22 cellular contexts compared by ENCODE assay signal in genomic region chr7:50389961-50390360, GRCh38.
DNase-seq lines count a peak whose midpoint lies in the region; ATAC-seq and TF ChIP-seq lines count a peak whose summit lies in the region.
"Had no signal": no experiment of that assay in that cellular context is flagged by ENCODE, and none has a peak within 500 bp of the region (broad histone marks: within the 10 kb centered on the region; RNA-seq: fewer than 3 reads in every experiment).

No MANE protein-coding gene starts in this region.

- H3K36me3 Mint-ChIP-seq in activated CD4-positive, alpha-beta memory T cell treated with anti-CD3 and anti-CD28 coated beads for 36 hours: peaks cover 78% of the 10 kb centered on the region
- peaks cover 70% of the 10 kb centered on the region for H3K36me3 Mint-ChIP-seq in activated naive CD8-positive, alpha-beta T cell treated with anti-CD3 and anti-CD28 coated beads for 36 hours
- H3K36me3 Mint-ChIP-seq in endothelial cell (ENCODE audit: low read depth, unreplicated experiment): peaks cover 6% of the 10 kb centered on the region
- no peaks in the 10 kb centered on the region for H3K36me3 Mint-ChIP-seq in nephron progenitor cell (ENCODE audit: low read depth)

- TF ChIP-seq CTCF in endothelial cell (IDR thresholded peaks at IDR 0.05; ENCODE audit: unreplicated experiment): no peak
- TF ChIP-seq CTCF in nephron progenitor cell (IDR thresholded peaks at IDR 0.05): no peak

- no peaks in the 10 kb centered on the region for H3K9me3 Mint-ChIP-seq in activated CD4-positive, alpha-beta memory T cell treated with anti-CD3 and anti-CD28 coated beads for 36 hours
- peaks cover 5% of the 10 kb centered on the region for H3K9me3 Mint-ChIP-seq in activated naive CD8-positive, alpha-beta T cell treated with anti-CD3 and anti-CD28 coated beads for 36 hours
- no peaks in the 10 kb centered on the region for H3K9me3 Mint-ChIP-seq in endothelial cell (ENCODE audit: unreplicated experiment)
- no peaks in the 10 kb centered on the region for H3K9me3 Mint-ChIP-seq in nephron progenitor cell

- peaks cover 76% of the 10 kb centered on the region for H3K4me1 Mint-ChIP-seq in activated CD4-positive, alpha-beta memory T cell treated with anti-CD3 and anti-CD28 coated beads for 36 hours (ENCODE audit: low read depth)
- H3K4me1 Mint-ChIP-seq in activated naive CD8-positive, alpha-beta T cell treated with anti-CD3 and anti-CD28 coated beads for 36 hours: peaks cover 73% of the 10 kb centered on the region
- H3K4me1 Mint-ChIP-seq in endothelial cell (ENCODE audit: unreplicated experiment) (no peaks in the 10 kb centered on the region), nephron progenitor cell (peaks cover 4% of the 10 kb centered on the region)

- intact Hi-C loops in activated CD4-positive, alpha-beta memory T cell treated with anti-CD3 and anti-CD28 coated beads for 36 hours (cut with micrococcal nuclease): no loop called here

- POLR2A ChIA-PET in activated CD4-positive, alpha-beta memory T cell treated with anti-CD3 and anti-CD28 coated beads for 36 hours (lab: Charles Lee): no interaction called here

- CTCF ChIA-PET in activated CD4-positive, alpha-beta memory T cell treated with anti-CD3 and anti-CD28 coated beads for 36 hours (lab: Charles Lee): no interaction called here

- no peaks in the 10 kb centered on the region for H3K27me3 Mint-ChIP-seq in activated CD4-positive, alpha-beta memory T cell treated with anti-CD3 and anti-CD28 coated beads for 36 hours
- no peaks in the 10 kb centered on the region for H3K27me3 Mint-ChIP-seq in activated naive CD8-positive, alpha-beta T cell treated with anti-CD3 and anti-CD28 coated beads for 36 hours
- H3K27me3 Mint-ChIP-seq in endothelial cell (ENCODE audit: unreplicated experiment) (peaks cover 2% of the 10 kb centered on the region), nephron progenitor cell (ENCODE audit: low read depth, poor library complexity) (peaks cover 7% of the 10 kb centered on the region)

- peak; percentile 35 for ATAC-seq in stimulated activated naive CD8-positive, alpha-beta T cell treated with anti-CD3 and anti-CD28 coated beads, Interleukin-15, Interleukin-2, amounts not matched to agents 100 U/mL and 50 U/mL, for 24 hours
- no peak for ATAC-seq in GM21576 (IDR thresholded peaks at IDR 0.05; ENCODE audit: unreplicated experiment)
- ATAC-seq: body of pancreas, HepG2 had no signal

- no peak overlapping the region for H3K4me3 Mint-ChIP-seq in activated CD4-positive, alpha-beta memory T cell treated with anti-CD3 and anti-CD28 coated beads for 36 hours
- no peak overlapping the region for H3K4me3 Mint-ChIP-seq in activated naive CD8-positive, alpha-beta T cell treated with anti-CD3 and anti-CD28 coated beads for 36 hours
- H3K4me3 Mint-ChIP-seq in endothelial cell (ENCODE audit: unreplicated experiment): no peak overlapping the region
- no peak overlapping the region for H3K4me3 Mint-ChIP-seq in nephron progenitor cell

- DNase-seq in stimulated activated CD4-positive, alpha-beta T cell treated with anti-CD3 and anti-CD28 coated beads, Interleukin-1b, Interleukin-23, amount 100 ng/mL, for 48 hours: peak; percentile 48
- DNase-seq in stimulated activated CD4-positive, alpha-beta T cell treated with anti-CD3 and anti-CD28 coated beads, Interleukin-2, amount 100 ng/mL, for 24 hours: no peak
- no peak for DNase-seq in activated CD4-positive, alpha-beta memory T cell treated with anti-CD3 and anti-CD28 coated beads for 36 hours
- DNase-seq in activated naive CD8-positive, alpha-beta T cell treated with anti-CD3 and anti-CD28 coated beads for 36 hours: no peak
- DNase-seq in stimulated activated naive CD8-positive, alpha-beta T cell treated with anti-CD3 and anti-CD28 coated beads, Interleukin-15, Interleukin-2, amounts not matched to agents 100 U/mL and 50 U/mL, for 24 hours: no peak
- no peak for DNase-seq in endothelial cell (ENCODE audit: low spot score)
- no peak for DNase-seq in nephron progenitor cell
- DNase-seq: activated CD4-positive, CD25-positive, alpha-beta regulatory T cell treated with anti-CD3 and anti-CD28 coated beads, Interleukin-2, amount 50 U/mL, for 72 hours; activated gamma-delta T cell treated with Interleukin-2 at 50 U/mL for 16 hours; body of pancreas; colonic mucosa; DND-41; GM23248; kidney; mammary epithelial cell; NCI-H1417 treated with DMSO at 0.1 percent for 48 hours; NCI-H2171 treated with DMSO at 0.1 percent for 48 hours; NCI-H82; SIG-M5; spleen had no signal

- H3K27ac Mint-ChIP-seq in activated CD4-positive, alpha-beta memory T cell treated with anti-CD3 and anti-CD28 coated beads for 36 hours: peak overlapping the region; percentile 73
- H3K27ac Mint-ChIP-seq in activated naive CD8-positive, alpha-beta T cell treated with anti-CD3 and anti-CD28 coated beads for 36 hours: peak overlapping the region; percentile 79
- H3K27ac Mint-ChIP-seq in endothelial cell (ENCODE audit: unreplicated experiment): no peak overlapping the region
- H3K27ac Mint-ChIP-seq in nephron progenitor cell: no peak overlapping the region

Comparison
In these comparisons a context has a peak if more than half of its experiments do, and no peak if none do; other contexts are left out.
1. H3K27ac Mint-ChIP-seq: peak in activated CD4-positive, alpha-beta memory T cell treated with anti-CD3 and anti-CD28 coated beads for 36 hours (single experiment) and activated naive CD8-positive, alpha-beta T cell treated with anti-CD3 and anti-CD28 coated beads for 36 hours (single experiment); none in endothelial cell (single experiment) and nephron progenitor cell (single experiment).